Comparison of ENCODE assay signal across 8 cellular contexts in the genomic region with DNA sequence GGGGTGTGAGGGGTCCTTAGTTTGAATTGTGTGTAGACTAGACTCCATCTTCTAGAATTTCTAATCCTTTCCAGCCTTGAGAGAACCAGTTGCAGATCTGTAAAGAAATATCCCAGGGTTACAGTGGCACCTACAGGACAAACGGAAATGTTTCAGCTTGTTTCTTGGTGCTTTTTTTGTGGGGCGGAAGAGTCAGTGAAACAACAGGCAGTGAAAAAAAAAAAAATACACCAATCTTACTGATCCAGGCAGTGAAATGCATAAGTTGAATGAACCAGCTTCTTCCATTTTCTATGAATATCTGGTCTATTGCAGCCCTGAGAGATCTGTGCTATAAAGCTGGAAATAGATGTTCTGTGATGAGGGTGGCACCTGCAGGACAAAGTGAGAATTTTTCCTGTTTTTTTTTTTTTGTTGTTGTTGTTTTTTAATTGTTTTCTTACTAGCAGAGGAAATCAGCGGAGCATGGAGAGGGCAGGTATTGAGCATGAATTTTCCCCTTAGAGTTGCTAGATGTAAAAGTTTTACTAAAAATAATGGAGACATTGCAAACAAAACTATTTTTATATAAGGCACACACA.
DNase-seq lines count a peak whose midpoint lies in the region; ATAC-seq, FAIRE-seq and TF ChIP-seq lines count a peak whose summit lies in the region.

No MANE protein-coding gene starts in this region.

- peak; percentile 37 for FAIRE-seq in urothelium cell line (lab: Jason Lieb, UNC)

- peak in 1 of 3 donors; percentile 42 for TF ChIP-seq CTCF in lower leg skin (IDR thresholded peaks at IDR 0.05)

- 5 to 6% methylated on average over 3 of the region's 3 CpGs for WGBS in lower leg skin, 2 donors

- H3K4me3 ChIP-seq in lower leg skin (ENCODE audit: low read depth, poor library complexity, severe bottlenecking), result no peak overlapping the region

- peak; percentile 76 for ATAC-seq in GM21360 (IDR thresholded peaks at IDR 0.05; ENCODE audit: unreplicated experiment)
- ATAC-seq in HG03565 (IDR thresholded peaks at IDR 0.05; ENCODE audit: unreplicated experiment), result peak; percentile 71

- TF ChIP-seq POLR2A in lower leg skin (IDR thresholded peaks at IDR 0.05), result no peak

- intact Hi-C loops in lower leg skin (cut with DNase I; ENCODE audit: low total_unique reads), result no loop called here

- DNase-seq in DMS53 treated with DMSO at 0.1 percent for 48 hours (lab: John Stamatoyannopoulos, UW; ENCODE audit: unreplicated experiment) (peak; percentile 71), NCI-H82 treated with DMSO at 0.1 percent for 48 hours (lab: John Stamatoyannopoulos, UW; ENCODE audit: unreplicated experiment) (peak; percentile 73), cerebellum (ENCODE audit: low spot score) (peak; percentile 30), left kidney (ENCODE audit: low read depth, low spot score) (peak; percentile 85), urothelium cell line (ENCODE audit: low spot score) (peak; percentile 57), lower leg skin (ENCODE audit: low spot score in 2 of 2) (no peak)

Comparison
In these comparisons a context has a peak if more than half of its experiments do, and no peak if none do; other contexts are left out.
1. DNase-seq: peak in DMS53 treated with DMSO at 0.1 percent for 48 hours (single experiment), NCI-H82 treated with DMSO at 0.1 percent for 48 hours (single experiment), cerebellum (single experiment), left kidney (single experiment) and urothelium cell line (single experiment); none in lower leg skin (0 of 2).